Comparison of ENCODE assay signal across 8 cellular contexts in genomic region chr1:7549277-7549676, GRCh38.
A peak's percentile ranks its signal among the peaks of the same experiment; 100 is the strongest.
DNase-seq lines count a peak whose midpoint lies in the region; ATAC-seq and TF ChIP-seq lines count a peak whose summit lies in the region.

No MANE protein-coding gene starts in this region.

- H3K4me1 ChIP-seq in HAP-1 (no peaks in the 10 kb centered on the region), psoas muscle (no peaks in the 10 kb centered on the region), stomach (peaks cover 0 to 22% (median 11%) of the 10 kb centered on the region in 4 donors)

- TF ChIP-seq EP300 in stomach (IDR thresholded peaks at IDR 0.05), result no peak

- peaks cover 9% of the 10 kb centered on the region for H3K4me1 Mint-ChIP-seq in activated T-helper 1 cell treated with anti-CD3 and anti-CD28 coated beads, Interleukin-12 subunit alpha, Interleukin-12 subunit beta, Interleukin-2, Interleukin-4 antibody, amounts not matched to agents 30 ng/mL and 10 ng/mL and 1 ng/mL, durations not matched to agents 14 hours and 24 hours and 36 hours (ENCODE audit: low read depth)

- no peak overlapping the region for H3K27ac ChIP-seq in psoas muscle
- H3K27ac ChIP-seq in stomach, result peak overlapping the region in 1 of 5 donors; percentile 15

- peak; percentile 49 for DNase-seq in CD1c-positive myeloid dendritic cell (ENCODE audit: extremely low spot score)
- peak; percentile 91 for DNase-seq in HS-27A (ENCODE audit: low read depth)
- DNase-seq in activated T-helper 1 cell treated with anti-CD3 and anti-CD28 coated beads, Interleukin-12 subunit alpha, Interleukin-12 subunit beta, Interleukin-2, Interleukin-4 antibody, amounts not matched to agents 30 ng/mL and 10 ng/mL and 1 ng/mL, durations not matched to agents 14 hours and 24 hours and 36 hours (ENCODE audit: low spot score), result peak; percentile 28
- DNase-seq in kidney glomerular epithelial cell (lab: John Stamatoyannopoulos, UW), result peak; percentile 89
- no peak for DNase-seq in HAP-1 (ENCODE audit: low spot score in 2 of 2)
- no peak for DNase-seq in psoas muscle
- DNase-seq in stomach, result no peak

- no peaks in the 10 kb centered on the region for H3K9me3 Mint-ChIP-seq in activated T-helper 1 cell treated with anti-CD3 and anti-CD28 coated beads, Interleukin-12 subunit alpha, Interleukin-12 subunit beta, Interleukin-2, Interleukin-4 antibody, amounts not matched to agents 30 ng/mL and 10 ng/mL and 1 ng/mL, durations not matched to agents 14 hours and 24 hours and 36 hours

- H3K4me3 ChIP-seq in HAP-1, result no peak overlapping the region
- no peak overlapping the region for H3K4me3 ChIP-seq in psoas muscle
- no peak overlapping the region for H3K4me3 ChIP-seq in stomach

- H3K27me3 Mint-ChIP-seq in activated T-helper 1 cell treated with anti-CD3 and anti-CD28 coated beads, Interleukin-12 subunit alpha, Interleukin-12 subunit beta, Interleukin-2, Interleukin-4 antibody, amounts not matched to agents 30 ng/mL and 10 ng/mL and 1 ng/mL, durations not matched to agents 14 hours and 24 hours and 36 hours (ENCODE audit: insufficient read depth), result peaks cover 4% of the 10 kb centered on the region

- in situ Hi-C loops in HAP-1 (cut with MboI; ENCODE audit: low sequenced_read_pairs), result no loop called here

- intact Hi-C loops in activated T-helper 1 cell treated with anti-CD3 and anti-CD28 coated beads, Interleukin-12 subunit alpha, Interleukin-12 subunit beta, Interleukin-2, Interleukin-4 antibody, amounts not matched to agents 30 ng/mL and 10 ng/mL and 1 ng/mL, durations not matched to agents 14 hours and 24 hours and 36 hours (cut with micrococcal nuclease), result no loop called here
- intact Hi-C loops in psoas muscle (cut with DNase I), result no loop called here
- intact Hi-C loops in stomach (cut with DNase I; ENCODE audit: low total_unique reads), result no loop called here

- 32 to 43% (median 33%) methylated on average over 6 of the region's 6 CpGs for WGBS in psoas muscle, 3 donors
- WGBS in stomach, 5 donors, result 25 to 46% (median 41%) methylated on average over 6 of the region's 6 CpGs

- no peaks in the 10 kb centered on the region for H3K36me3 Mint-ChIP-seq in activated T-helper 1 cell treated with anti-CD3 and anti-CD28 coated beads, Interleukin-12 subunit alpha, Interleukin-12 subunit beta, Interleukin-2, Interleukin-4 antibody, amounts not matched to agents 30 ng/mL and 10 ng/mL and 1 ng/mL, durations not matched to agents 14 hours and 24 hours and 36 hours (ENCODE audit: low read depth)

- H3K36me3 ChIP-seq in HAP-1 (replicated peaks), result no peaks in the 10 kb centered on the region
- H3K36me3 ChIP-seq in psoas muscle (ENCODE audit: insufficient read depth in 1 of 2, low read depth in 1 of 2), result no peaks in the 10 kb centered on the region
- no peaks in the 10 kb centered on the region for H3K36me3 ChIP-seq in stomach

- H3K9me3 ChIP-seq in HAP-1 (no peaks in the 10 kb centered on the region), psoas muscle (no peaks in the 10 kb centered on the region), stomach (peaks cover 0 to 3% (median 0%) of the 10 kb centered on the region in 4 donors)

- TF ChIP-seq POLR2A in stomach (IDR thresholded peaks at IDR 0.05), result no peak

- peak overlapping the region; percentile 27 for H3K4me3 Mint-ChIP-seq in activated T-helper 1 cell treated with anti-CD3 and anti-CD28 coated beads, Interleukin-12 subunit alpha, Interleukin-12 subunit beta, Interleukin-2, Interleukin-4 antibody, amounts not matched to agents 30 ng/mL and 10 ng/mL and 1 ng/mL, durations not matched to agents 14 hours and 24 hours and 36 hours

- H3K27me3 ChIP-seq in HAP-1 (ENCODE audit: low read depth) (no peaks in the 10 kb centered on the region), psoas muscle (ENCODE audit: insufficient read depth in 3 of 3, low read length in 2 of 3) (peaks cover 0 to 6% (median 4%) of the 10 kb centered on the region in 3 donors), stomach (peaks cover 0 to 28% (median 0%) of the 10 kb centered on the region in 3 donors)

- no peak for ATAC-seq in GM18517 (IDR thresholded peaks at IDR 0.05; ENCODE audit: unreplicated experiment)
- no peak for ATAC-seq in psoas muscle

- H3K27ac Mint-ChIP-seq in activated T-helper 1 cell treated with anti-CD3 and anti-CD28 coated beads, Interleukin-12 subunit alpha, Interleukin-12 subunit beta, Interleukin-2, Interleukin-4 antibody, amounts not matched to agents 30 ng/mL and 10 ng/mL and 1 ng/mL, durations not matched to agents 14 hours and 24 hours and 36 hours, result peak overlapping the region; percentile 75

- TF ChIP-seq CTCF in psoas muscle (IDR thresholded peaks at IDR 0.05) (no peak), stomach (IDR thresholded peaks at IDR 0.05) (no peak)

Comparison
In these comparisons a context has a peak if more than half of its experiments do, and no peak if none do; other contexts are left out.
1. DNase-seq: peak in CD1c-positive myeloid dendritic cell (single experiment), HS-27A (single experiment), activated T-helper 1 cell treated with anti-CD3 and anti-CD28 coated beads, Interleukin-12 subunit alpha, Interleukin-12 subunit beta, Interleukin-2, Interleukin-4 antibody, amounts not matched to agents 30 ng/mL and 10 ng/mL and 1 ng/mL, durations not matched to agents 14 hours and 24 hours and 36 hours (single experiment) and kidney glomerular epithelial cell (single experiment); none in HAP-1 (0 of 2), psoas muscle (0 of 2) and stomach (single experiment).